Comparison of ENCODE assay signal across 1 cellular context in genomic region chr2:43070676-43071491, GRCh38.
TF ChIP-seq lines count a peak whose summit lies in the region.

No MANE protein-coding gene starts in this region.

TF ChIP-seq in HepG2, 621 proteins besides CTCF, POLR2A, EP300 and RAD21 (continued from another document and continues in another):
- no peak for TF ChIP-seq LBX2 (CRISPR knock-in tag; IDR thresholded peaks at IDR 0.05; ENCODE audit: borderline replicate concordance)
- TF ChIP-seq ZNF7 (CRISPR knock-in tag; IDR thresholded peaks at IDR 0.05), result 0 out of 2 replicates have a peak, but pooled peaks have one; percentile 12
- TF ChIP-seq ATF7 (IDR thresholded peaks at IDR 0.05), result no peak
- no peak for TF ChIP-seq ATF7 (CRISPR knock-in tag; IDR thresholded peaks at IDR 0.05)
- TF ChIP-seq ZKSCAN5 (CRISPR knock-in tag; IDR thresholded peaks at IDR 0.05), result no peak
- TF ChIP-seq ZNF34 (CRISPR knock-in tag; IDR thresholded peaks at IDR 0.05; ENCODE audit: borderline replicate concordance), result no peak
- TF ChIP-seq UBTF (CRISPR knock-in tag; IDR thresholded peaks at IDR 0.05), result peak; percentile 46; the same call in 1 of the 2 replicates
- TF ChIP-seq RARG (CRISPR knock-in tag; IDR thresholded peaks at IDR 0.05; ENCODE audit: low read depth), result no peak
- TF ChIP-seq HNRNPLL (IDR thresholded peaks at IDR 0.05; ENCODE audit: low read depth, low read length, poor library complexity, severe bottlenecking), result no peak
- no peak for TF ChIP-seq ELF1 (CRISPR knock-in tag; IDR thresholded peaks at IDR 0.05)
- TF ChIP-seq PITX1 (CRISPR knock-in tag; IDR thresholded peaks at IDR 0.05), result peak; percentile 74
- TF ChIP-seq SPEN (CRISPR knock-in tag; IDR thresholded peaks at IDR 0.05; ENCODE audit: low read depth), result peak; percentile 63; the same call in 1 of the 2 replicates
- no peak for TF ChIP-seq SIN3A (IDR thresholded peaks at IDR 0.05; ENCODE audit: borderline replicate concordance, low read depth, low read length)
- no peak for TF ChIP-seq WIZ (CRISPR knock-in tag; IDR thresholded peaks at IDR 0.05)
- 0 out of 2 replicates have a peak, but pooled peaks have one; percentile 43 for TF ChIP-seq MEIS1 (CRISPR knock-in tag; IDR thresholded peaks at IDR 0.05; ENCODE audit: borderline replicate concordance)
- no peak for TF ChIP-seq CBX5 (CRISPR knock-in tag; IDR thresholded peaks at IDR 0.05; ENCODE audit: borderline replicate concordance)
- TF ChIP-seq CCAR2 (optimal IDR thresholded peaks at IDR 0.05; ENCODE audit: low read depth, low read length), result no peak
- no peak for TF ChIP-seq NAIF1 (CRISPR knock-in tag; IDR thresholded peaks at IDR 0.05; ENCODE audit: borderline replicate concordance)
- TF ChIP-seq KDM6A (CRISPR knock-in tag; IDR thresholded peaks at IDR 0.05; ENCODE audit: low read depth), result no peak
- no peak; the same call in 1 of the 2 replicates for TF ChIP-seq ZNF605 (CRISPR knock-in tag; IDR thresholded peaks at IDR 0.05)
- TF ChIP-seq ZUFSP (CRISPR knock-in tag; IDR thresholded peaks at IDR 0.05; ENCODE audit: borderline replicate concordance), result no peak
- no peak for TF ChIP-seq ZNF121 (CRISPR knock-in tag; IDR thresholded peaks at IDR 0.05)
- TF ChIP-seq SP1 (IDR thresholded peaks at IDR 0.05), result no peak
- no peak for TF ChIP-seq SP1 (CRISPR knock-in tag; IDR thresholded peaks at IDR 0.05)
- no peak; the same call in 1 of the 2 replicates for TF ChIP-seq ZNF281 (CRISPR knock-in tag; IDR thresholded peaks at IDR 0.05; ENCODE audit: borderline replicate concordance)
- no peak for TF ChIP-seq FIP1L1 (IDR thresholded peaks at IDR 0.05; ENCODE audit: borderline replicate concordance, insufficient read depth, low read depth, low read length)
- TF ChIP-seq TOPORS (CRISPR knock-in tag; IDR thresholded peaks at IDR 0.05), result no peak
- TF ChIP-seq ZNF878 (CRISPR knock-in tag; IDR thresholded peaks at IDR 0.05), result no peak
- TF ChIP-seq ARNTL (CRISPR knock-in tag; IDR thresholded peaks at IDR 0.05), result no peak
- peak; percentile 60 for TF ChIP-seq ZNF407 (CRISPR knock-in tag; IDR thresholded peaks at IDR 0.05; ENCODE audit: not compliant biosample characterization)
- no peak for TF ChIP-seq ZBTB14 (CRISPR knock-in tag; IDR thresholded peaks at IDR 0.05)
- no peak for TF ChIP-seq REL (CRISPR knock-in tag; conservative IDR thresholded peaks at IDR 0.05)
- no peak for TF ChIP-seq CBFB (CRISPR knock-in tag; IDR thresholded peaks at IDR 0.05)
- TF ChIP-seq HNF1B (CRISPR knock-in tag; IDR thresholded peaks at IDR 0.05), result peak; percentile 64; the same call in 1 of the 2 replicates
- no peak for TF ChIP-seq RBM22 (optimal IDR thresholded peaks at IDR 0.05; ENCODE audit: low read length)
- TF ChIP-seq BATF2 (CRISPR knock-in tag; IDR thresholded peaks at IDR 0.05), result no peak
- TF ChIP-seq NR2F1 (CRISPR knock-in tag; IDR thresholded peaks at IDR 0.05), result peak; percentile 23 to 81; a peak in 1 of 4 replicates
- no peak for TF ChIP-seq SMARCE1 (IDR thresholded peaks at IDR 0.05; ENCODE audit: borderline replicate concordance)
- TF ChIP-seq ZMYM3 (CRISPR knock-in tag; IDR thresholded peaks at IDR 0.05), result peak; percentile 89
- no peak for TF ChIP-seq ETV5 (CRISPR knock-in tag; IDR thresholded peaks at IDR 0.05; ENCODE audit: borderline replicate concordance)
- no peak for TF ChIP-seq MAZ (IDR thresholded peaks at IDR 0.05; ENCODE audit: borderline replicate concordance, low read depth, low read length)
- 0 out of 2 replicates have a peak, but pooled peaks have one; percentile 29 for TF ChIP-seq MAZ (CRISPR knock-in tag; IDR thresholded peaks at IDR 0.05; ENCODE audit: low read depth)
- TF ChIP-seq ZNF256 (CRISPR knock-in tag; conservative IDR thresholded peaks at IDR 0.05), result no peak
- no peak for TF ChIP-seq SP140L (CRISPR knock-in tag; IDR thresholded peaks at IDR 0.05; ENCODE audit: borderline replicate concordance)
- no peak for TF ChIP-seq BRF2 (CRISPR knock-in tag; IDR thresholded peaks at IDR 0.05)
- no peak for TF ChIP-seq ZNF441 (CRISPR knock-in tag; IDR thresholded peaks at IDR 0.05; ENCODE audit: borderline replicate concordance)
- no peak for TF ChIP-seq SNAPC2 (CRISPR knock-in tag; IDR thresholded peaks at IDR 0.05)
